ENCODE assay signal across 1 cellular context in the genomic region with DNA sequence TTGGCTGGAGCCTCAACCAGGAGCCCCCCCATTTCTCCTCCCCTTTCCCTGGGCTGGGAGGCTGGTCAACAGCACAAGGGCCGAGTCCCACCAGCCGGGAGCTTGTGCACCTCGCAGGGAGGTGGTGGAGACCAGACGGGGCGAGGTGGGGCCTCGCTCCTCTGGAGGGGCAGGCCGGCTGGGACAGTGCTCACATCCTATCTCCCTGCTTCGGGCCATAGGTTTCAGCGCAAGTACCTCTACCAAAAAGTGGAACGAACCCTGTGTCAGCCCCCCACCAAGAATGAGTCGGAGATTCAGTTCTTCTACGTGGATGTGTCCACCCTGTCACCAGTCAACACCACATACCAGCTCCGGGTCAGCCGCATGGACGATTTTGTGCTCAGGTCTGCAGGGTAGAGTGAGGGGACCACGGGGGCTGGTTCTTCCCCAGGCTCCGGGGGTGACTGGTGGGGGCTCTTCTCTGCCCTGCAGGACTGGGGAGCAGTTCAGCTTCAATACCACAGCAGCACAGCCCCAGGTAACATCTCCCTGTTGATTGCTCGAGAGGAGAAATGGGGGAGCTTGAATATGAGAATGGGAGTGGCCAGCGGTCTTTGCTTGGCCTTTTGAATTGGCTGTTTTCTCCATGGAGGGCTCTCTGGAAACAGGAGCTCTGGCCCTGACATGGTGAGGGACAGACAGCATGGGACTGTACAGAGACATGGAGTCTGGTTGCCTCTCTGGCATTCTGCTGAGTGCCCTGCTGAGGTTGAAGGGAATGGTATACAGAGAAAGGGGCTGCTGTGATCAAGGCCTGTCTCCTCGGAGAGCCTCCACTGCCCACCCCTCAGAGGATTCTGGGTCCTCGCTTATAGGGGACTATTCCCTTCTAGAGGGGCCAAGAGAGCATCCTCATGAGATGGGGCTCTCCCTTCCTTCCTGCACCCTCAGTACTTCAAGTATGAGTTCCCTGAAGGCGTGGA.
TF ChIP-seq lines count a peak whose summit lies in the region.

No MANE protein-coding gene starts in this region.

TF ChIP-seq in SK-N-SH treated with all-trans-retinoic acid at 6 μM for 48 hours, 23 proteins besides CTCF, POLR2A, EP300 and RAD21:
- TF ChIP-seq ZNF8 (CRISPR knock-in tag; IDR thresholded peaks at IDR 0.05) (no peak), CSDC2 (CRISPR knock-in tag; IDR thresholded peaks at IDR 0.05) (no peak), PPARA (CRISPR knock-in tag; IDR thresholded peaks at IDR 0.05; ENCODE audit: borderline replicate concordance) (no peak), ESRRG (CRISPR knock-in tag; IDR thresholded peaks at IDR 0.05) (no peak), GLIS3 (CRISPR knock-in tag; IDR thresholded peaks at IDR 0.05) (no peak), ZC3H10 (CRISPR knock-in tag; IDR thresholded peaks at IDR 0.05) (no peak), RARB (CRISPR knock-in tag; IDR thresholded peaks at IDR 0.05) (no peak)
- TF ChIP-seq, protein P1, sequence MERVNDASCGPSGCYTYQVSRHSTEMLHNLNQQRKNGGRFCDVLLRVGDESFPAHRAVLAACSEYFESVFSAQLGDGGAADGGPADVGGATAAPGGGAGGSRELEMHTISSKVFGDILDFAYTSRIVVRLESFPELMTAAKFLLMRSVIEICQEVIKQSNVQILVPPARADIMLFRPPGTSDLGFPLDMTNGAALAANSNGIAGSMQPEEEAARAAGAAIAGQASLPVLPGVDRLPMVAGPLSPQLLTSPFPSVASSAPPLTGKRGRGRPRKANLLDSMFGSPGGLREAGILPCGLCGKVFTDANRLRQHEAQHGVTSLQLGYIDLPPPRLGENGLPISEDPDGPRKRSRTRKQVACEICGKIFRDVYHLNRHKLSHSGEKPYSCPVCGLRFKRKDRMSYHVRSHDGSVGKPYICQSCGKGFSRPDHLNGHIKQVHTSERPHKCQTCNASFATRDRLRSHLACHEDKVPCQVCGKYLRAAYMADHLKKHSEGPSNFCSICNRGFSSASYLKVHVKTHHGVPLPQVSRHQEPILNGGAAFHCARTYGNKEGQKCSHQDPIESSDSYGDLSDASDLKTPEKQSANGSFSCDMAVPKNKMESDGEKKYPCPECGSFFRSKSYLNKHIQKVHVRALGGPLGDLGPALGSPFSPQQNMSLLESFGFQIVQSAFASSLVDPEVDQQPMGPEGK (CRISPR knock-in tag; IDR thresholded peaks at IDR 0.05; ENCODE audit: borderline replicate concordance), result no peak
- TF ChIP-seq, protein P2, sequence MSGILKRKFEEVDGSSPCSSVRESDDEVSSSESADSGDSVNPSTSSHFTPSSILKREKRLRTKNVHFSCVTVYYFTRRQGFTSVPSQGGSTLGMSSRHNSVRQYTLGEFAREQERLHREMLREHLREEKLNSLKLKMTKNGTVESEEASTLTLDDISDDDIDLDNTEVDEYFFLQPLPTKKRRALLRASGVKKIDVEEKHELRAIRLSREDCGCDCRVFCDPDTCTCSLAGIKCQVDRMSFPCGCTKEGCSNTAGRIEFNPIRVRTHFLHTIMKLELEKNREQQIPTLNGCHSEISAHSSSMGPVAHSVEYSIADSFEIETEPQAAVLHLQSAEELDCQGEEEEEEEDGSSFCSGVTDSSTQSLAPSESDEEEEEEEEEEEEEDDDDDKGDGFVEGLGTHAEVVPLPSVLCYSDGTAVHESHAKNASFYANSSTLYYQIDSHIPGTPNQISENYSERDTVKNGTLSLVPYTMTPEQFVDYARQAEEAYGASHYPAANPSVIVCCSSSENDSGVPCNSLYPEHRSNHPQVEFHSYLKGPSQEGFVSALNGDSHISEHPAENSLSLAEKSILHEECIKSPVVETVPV (CRISPR knock-in tag; IDR thresholded peaks at IDR 0.05), result no peak
- TF ChIP-seq, protein P3, sequence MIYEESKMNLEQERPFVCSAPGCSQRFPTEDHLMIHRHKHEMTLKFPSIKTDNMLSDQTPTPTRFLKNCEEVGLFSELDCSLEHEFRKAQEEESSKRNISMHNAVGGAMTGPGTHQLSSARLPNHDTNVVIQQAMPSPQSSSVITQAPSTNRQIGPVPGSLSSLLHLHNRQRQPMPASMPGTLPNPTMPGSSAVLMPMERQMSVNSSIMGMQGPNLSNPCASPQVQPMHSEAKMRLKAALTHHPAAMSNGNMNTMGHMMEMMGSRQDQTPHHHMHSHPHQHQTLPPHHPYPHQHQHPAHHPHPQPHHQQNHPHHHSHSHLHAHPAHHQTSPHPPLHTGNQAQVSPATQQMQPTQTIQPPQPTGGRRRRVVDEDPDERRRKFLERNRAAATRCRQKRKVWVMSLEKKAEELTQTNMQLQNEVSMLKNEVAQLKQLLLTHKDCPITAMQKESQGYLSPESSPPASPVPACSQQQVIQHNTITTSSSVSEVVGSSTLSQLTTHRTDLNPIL (CRISPR knock-in tag; IDR thresholded peaks at IDR 0.05; ENCODE audit: low read depth), result no peak
